In the genomic region with DNA sequence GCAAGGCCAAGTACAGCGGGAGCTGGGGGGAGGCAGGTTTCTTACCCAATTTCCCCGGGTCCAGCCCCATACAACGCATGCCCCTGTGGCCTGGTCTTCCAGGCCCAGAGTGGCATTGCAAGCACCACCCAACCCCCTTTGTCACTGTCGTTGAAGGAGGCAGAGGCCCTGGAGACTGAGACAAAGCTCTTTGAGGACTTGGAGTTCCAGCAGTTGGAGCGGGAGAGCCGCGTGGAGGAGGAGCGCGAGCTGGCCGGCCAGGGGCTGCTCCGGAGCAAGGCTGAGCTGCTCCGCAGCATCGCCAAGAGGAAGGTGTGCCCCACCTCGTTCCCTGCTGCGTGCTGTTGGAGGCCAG, we compare ENCODE assay signal across 1 cellular context.
TF ChIP-seq lines count a peak whose summit lies in the region.

No MANE protein-coding gene starts in this region.

TF ChIP-seq in H1, 55 proteins besides CTCF, POLR2A, EP300 and RAD21:
- TF ChIP-seq MAX (IDR thresholded peaks at IDR 0.05) (0 out of 2 replicates have a peak, but pooled peaks have one; percentile 6), JUND (IDR thresholded peaks at IDR 0.05; ENCODE audit: low read length) (no peak; the same call in none of the 2 replicates), YY1 (IDR thresholded peaks at IDR 0.05; ENCODE audit: low read depth, low read length) (no peak), CBX5 (IDR thresholded peaks at IDR 0.05; ENCODE audit: low read depth, low read length) (no peak), PHF8 (conservative IDR thresholded peaks at IDR 0.05; ENCODE audit: low read depth, low read length) (0 out of 2 replicates have a peak, but pooled peaks have one; percentile 16), SP2 (IDR thresholded peaks at IDR 0.05; ENCODE audit: low read length) (no peak), SAP30 (IDR thresholded peaks at IDR 0.05; ENCODE audit: insufficient read depth, insufficient replicate concordance, low read length) (peak; percentile 63), POU5F1 (IDR thresholded peaks at IDR 0.05; ENCODE audit: low read depth, low read length) (no peak), CREB1 (IDR thresholded peaks at IDR 0.05) (no peak), KDM4A (IDR thresholded peaks at IDR 0.05; ENCODE audit: low read depth, low read length, severe bottlenecking) (peak; percentile 33), SRF (IDR thresholded peaks at IDR 0.05; ENCODE audit: low read depth, low read length) (no peak), CHD7 (IDR thresholded peaks at IDR 0.05; ENCODE audit: insufficient replicate concordance, low read length) (no peak), SP1 (IDR thresholded peaks at IDR 0.05; ENCODE audit: low read depth, low read length) (0 out of 2 replicates have a peak, but pooled peaks have one; percentile 1), CTBP2 (IDR thresholded peaks at IDR 0.05; ENCODE audit: borderline replicate concordance, insufficient read depth, insufficient read length, low read length) (no peak), TEAD4 (IDR thresholded peaks at IDR 0.05; ENCODE audit: low read depth, low read length) (no peak), HDAC6 (IDR thresholded peaks at IDR 0.05; ENCODE audit: low read depth, low read length) (no peak), SIX5 (IDR thresholded peaks at IDR 0.05; ENCODE audit: low read depth, low read length) (no peak), GABPA (IDR thresholded peaks at IDR 0.05; ENCODE audit: borderline replicate concordance, insufficient read depth, low read length) (no peak), SUZ12 (IDR thresholded peaks at IDR 0.05; ENCODE audit: low read length) (no peak), CEBPB (IDR thresholded peaks at IDR 0.05; ENCODE audit: low read depth, low read length) (no peak), CHD1 (IDR thresholded peaks at IDR 0.05; ENCODE audit: low read depth, low read length) (no peak; the same call in 1 of the 2 replicates), TBP (IDR thresholded peaks at IDR 0.05; ENCODE audit: low read depth, low read length) (0 out of 2 replicates have a peak, but pooled peaks have one; percentile 3), BRCA1 (IDR thresholded peaks at IDR 0.05; ENCODE audit: low read depth, low read length) (no peak), ATF2 (IDR thresholded peaks at IDR 0.05; ENCODE audit: low read length) (no peak), BACH1 (IDR thresholded peaks at IDR 0.05; ENCODE audit: low read length) (no peak), EGR1 (IDR thresholded peaks at IDR 0.05; ENCODE audit: borderline replicate concordance, low read depth, low read length) (no peak), RNF2 (IDR thresholded peaks at IDR 0.05; ENCODE audit: borderline replicate concordance, low read depth, low read length, missing control alignments, poor library complexity, severe bottlenecking) (no peak), ZNF274 (IDR thresholded peaks at IDR 0.05; ENCODE audit: borderline replicate concordance, extremely low read depth, low read length) (no peak), TCF12 (IDR thresholded peaks at IDR 0.05; ENCODE audit: low read depth, low read length) (no peak), JUN (IDR thresholded peaks at IDR 0.05; ENCODE audit: low read depth, low read length) (no peak), KDM5A (IDR thresholded peaks at IDR 0.05; ENCODE audit: low read length) (no peak), FOSL1 (IDR thresholded peaks at IDR 0.05; ENCODE audit: insufficient read depth, low read depth, low read length) (no peak), POLR2AphosphoS5 (IDR thresholded peaks at IDR 0.05; ENCODE audit: low read depth, low read length) (no peak; the same call in 1 of the 2 replicates), GTF2F1 (IDR thresholded peaks at IDR 0.05; ENCODE audit: borderline replicate concordance, low read depth, low read length) (no peak)
- TF ChIP-seq, protein P1, sequence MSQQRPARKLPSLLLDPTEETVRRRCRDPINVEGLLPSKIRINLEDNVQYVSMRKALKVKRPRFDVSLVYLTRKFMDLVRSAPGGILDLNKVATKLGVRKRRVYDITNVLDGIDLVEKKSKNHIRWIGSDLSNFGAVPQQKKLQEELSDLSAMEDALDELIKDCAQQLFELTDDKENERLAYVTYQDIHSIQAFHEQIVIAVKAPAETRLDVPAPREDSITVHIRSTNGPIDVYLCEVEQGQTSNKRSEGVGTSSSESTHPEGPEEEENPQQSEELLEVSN (IDR thresholded peaks at IDR 0.05), result no peak; the same call in 1 of the 2 replicates
